ENCODE assay signal across 30 cellular contexts in the genomic region with DNA sequence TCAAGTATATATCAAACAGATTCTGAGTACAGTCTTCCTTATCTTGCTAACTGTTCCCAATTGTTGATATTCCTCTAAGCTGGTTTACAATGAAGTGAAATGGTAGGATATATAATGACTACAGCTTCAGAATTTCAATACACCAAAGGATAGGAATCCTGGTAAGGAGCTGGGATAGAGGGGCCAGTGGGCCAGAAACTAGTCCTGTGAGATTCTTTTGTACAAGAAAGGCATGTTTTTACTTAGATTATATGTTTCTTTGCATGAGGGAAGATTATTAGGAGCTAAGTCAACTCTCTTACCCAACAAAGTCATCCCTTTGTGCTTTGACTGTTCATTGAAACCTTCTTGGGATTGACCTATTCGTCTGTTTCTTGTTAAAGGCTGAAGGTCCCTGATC.
"Had no signal": no experiment of that assay in that cellular context is flagged by ENCODE, and none has a peak within 500 bp of the region (broad histone marks: within the 10 kb centered on the region; RNA-seq: fewer than 3 reads in every experiment).

No MANE protein-coding gene starts in this region.

- H3K4me1 ChIP-seq: breast epithelium had no signal

- H3K9me3 ChIP-seq: body of pancreas, breast epithelium had no signal

- DNase-seq: activated B cell treated with CpG ODN at 0.5 μM for 24 hours; activated CD4-positive, alpha-beta memory T cell treated with anti-CD3 and anti-CD28 coated beads, Interleukin-2, amount 10 ng/mL, durations not matched to agents 7 days and 5 days; activated CD4-positive, alpha-beta T cell treated with anti-CD3 and anti-CD28 coated beads for 4 hours; activated CD4-positive, alpha-beta T cell treated with anti-CD3 and anti-CD28 coated beads, Interleukin-2, amount 10 ng/mL, durations not matched to agents 24 days and 14 days; activated CD4-positive, alpha-beta T cell treated with anti-CD3 and anti-CD28 coated beads, Interleukin-2, amount 50 U/mL, for 1 hour; activated CD4-positive, alpha-beta T cell treated with anti-CD3 and anti-CD28 coated beads, Interleukin-2, amount 50 U/mL, for 4 hours; activated CD4-positive, CD25-positive, alpha-beta regulatory T cell treated with anti-CD3 and anti-CD28 coated beads, Interleukin-2, amount 50 U/mL, for 72 hours; activated CD8-positive, alpha-beta memory T cell treated with anti-CD3 and anti-CD28 coated beads for 24 hours; activated CD8-positive, alpha-beta memory T cell treated with anti-CD3 and anti-CD28 coated beads, Interleukin-2, amount 10 ng/mL, durations not matched to agents 7 days and 5 days; activated CD8-positive, alpha-beta memory T cell treated with anti-CD3 and anti-CD28 coated beads, Interleukin-2, amount 50 U/mL, for 48 hours; activated CD8-positive, alpha-beta T cell treated with anti-CD3 and anti-CD28 coated beads, Interleukin-2, amount 10 ng/mL, durations not matched to agents 7 days and 5 days; activated effector memory CD4-positive, alpha-beta T cell treated with Interleukin-2 at 50 U/mL for 16 hours; activated gamma-delta T cell; activated naive CD4-positive, alpha-beta T cell treated with anti-CD3 and anti-CD28 coated beads, Interleukin-2, amount 10 ng/mL, durations not matched to agents 7 days and 5 days; activated naive CD4-positive, alpha-beta T cell treated with Interleukin-2 at 50 U/mL for 16 hours; activated naive CD8-positive, alpha-beta T cell treated with anti-CD3 and anti-CD28 coated beads, Interleukin-2, amount 10 ng/mL, durations not matched to agents 7 days and 5 days; activated naive CD8-positive, alpha-beta T cell treated with anti-CD3 and anti-CD28 coated beads, Interleukin-2, amount 50 U/mL, for 24 hours; activated T-cell treated with anti-CD3 and anti-CD28 coated beads, Interleukin-2, amount 50 U/mL, for 24 hours; activated T-cell treated with anti-CD3 and anti-CD28 coated beads, Interleukin-2, amount 50 U/mL, for 48 hours; amniotic stem cell; aorta; body of pancreas; brain microvascular endothelial cell; central memory CD4-positive, alpha-beta T cell; SW 1271; T-helper 1 cell; T-helper 2 cell; T-helper 9 cell had no signal

- H3K27me3 ChIP-seq: body of pancreas, brain microvascular endothelial cell, breast epithelium had no signal

- H3K36me3 ChIP-seq: brain microvascular endothelial cell, breast epithelium had no signal

- H3K27ac ChIP-seq: body of pancreas, brain microvascular endothelial cell, breast epithelium, VCaP had no signal

- H3K4me3 ChIP-seq: body of pancreas, breast epithelium had no signal
